In the genomic region with DNA sequence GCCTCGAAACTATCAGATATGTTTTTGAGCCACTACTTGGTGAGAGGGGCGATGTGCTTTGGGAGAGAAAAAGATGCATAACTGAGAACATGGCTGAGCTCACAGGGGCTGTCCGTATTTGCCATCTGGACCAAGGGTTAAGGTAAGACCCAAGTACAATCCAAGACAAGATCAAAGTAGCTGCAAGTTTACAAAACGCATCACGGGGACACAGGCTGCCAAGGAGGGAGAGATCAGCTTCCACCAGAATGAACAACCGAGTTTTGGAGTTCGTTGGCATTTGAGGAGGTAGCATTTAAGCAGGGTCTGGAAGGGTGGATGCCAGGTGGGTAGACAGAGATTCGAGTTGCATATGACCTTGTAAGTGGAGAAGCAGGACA, we compare ENCODE assay signal across 8 cellular contexts. TPM values are rescaled to one million over a fixed set of nuclear protein-coding genes. Genes with fewer than 3 reads are reported as not detected.
DNase-seq lines count a peak whose midpoint lies in the region; ATAC-seq and TF ChIP-seq lines count a peak whose summit lies in the region.

No MANE protein-coding gene starts in this region.

- H3K9me3 ChIP-seq in right lobe of liver (no peaks in the 10 kb centered on the region), thyroid gland (no peaks in the 10 kb centered on the region)

- in situ Hi-C loops in astrocyte of the cerebellum (cut with HindIII; ENCODE audit: low sequenced_read_pairs) = no loop called here

- H3K36me3 ChIP-seq in right lobe of liver = no peaks in the 10 kb centered on the region
- H3K36me3 ChIP-seq in thyroid gland = no peaks in the 10 kb centered on the region

- no peak for ATAC-seq in right lobe of liver

- peak overlapping the region; percentile 90 for H3K4me3 ChIP-seq in astrocyte of the cerebellum (ENCODE audit: low read depth, low read length)
- peak overlapping the region; percentile 50 to 69 (median 63) for H3K4me3 ChIP-seq in right lobe of liver
- peak overlapping the region in 1 of 3 donors; percentile 94 for H3K4me3 ChIP-seq in thyroid gland (replicated peaks in 1 of 3)

- no peak for TF ChIP-seq CTCF in astrocyte of the cerebellum (IDR thresholded peaks at IDR 0.05; ENCODE audit: low read depth, low read length, missing control alignments)
- no peak for TF ChIP-seq CTCF in right lobe of liver (IDR thresholded peaks at IDR 0.05)
- no peak for TF ChIP-seq CTCF in thyroid gland (IDR thresholded peaks at IDR 0.05)

- H3K4me1 ChIP-seq in right lobe of liver (peaks cover 0 to 22% (median 8%) of the 10 kb centered on the region in 4 donors), thyroid gland (peaks cover 5 to 20% of the 10 kb centered on the region in 2 donors)

- 52% methylated on average over 8 of the region's 8 CpGs for WGBS in right lobe of liver (ENCODE audit: insufficient coverage, low coverage, low lambda C conversion rate, missing lambda C conversion rate)
- 58 to 60% methylated on average over 8 of the region's 8 CpGs for WGBS in thyroid gland, 2 donors

- H3K27ac ChIP-seq in right lobe of liver (peak overlapping the region; percentile 47 to 94 (median 92)), thyroid gland (peak overlapping the region; percentile 33 to 98 (median 89))

- no peak for TF ChIP-seq POLR2A in right lobe of liver (IDR thresholded peaks at IDR 0.05)
- no peak for TF ChIP-seq POLR2A in thyroid gland (IDR thresholded peaks at IDR 0.05)

- intact Hi-C loops in right lobe of liver (cut with DNase I) = loop anchor here (5.0 to 10.0 kb wide), 3 partner anchors 93 to 316 kb away; no protein-coding TSS in a partner anchor
- intact Hi-C loops in thyroid gland (cut with DNase I) = loop anchor here (5.0 to 10.0 kb wide), 4 partner anchors 98 to 336 kb away; partner anchors contain the start of gene NOL11

- no peaks in the 10 kb centered on the region for H3K27me3 ChIP-seq in right lobe of liver
- H3K27me3 ChIP-seq in thyroid gland = no peaks in the 10 kb centered on the region

- DNase-seq in activated CD8-positive, alpha-beta memory T cell treated with anti-CD3 and anti-CD28 coated beads for 24 hours = peak; percentile 73
- no peak for DNase-seq in activated CD8-positive, alpha-beta memory T cell treated with anti-CD3 and anti-CD28 coated beads, Interleukin-2, amount 50 U/mL, for 48 hours
- DNase-seq in astrocyte of the cerebellum (ENCODE audit: low read depth) (no peak), right lobe of liver (no peak), thyroid gland (no peak), NCI-H1436 (lab: John Stamatoyannopoulos, UW) (no peak), MV-4-11 (lab: John Stamatoyannopoulos, UW) (no peak)
- DNase-seq in activated CD4-positive, CD25-positive, alpha-beta regulatory T cell (lab: John Stamatoyannopoulos, UW) = no peak

RNA-seq across cellular contexts. Expression of gene PITPNC1, which starts 2.2 kb away (rescaled TPM):
- 10 to 100 TPM in 2 of 6 experiments, 1 to 10 TPM in 4; 4.7 to 13.0 (median 7.4) TPM for total RNA-seq in right lobe of liver
- total RNA-seq in thyroid gland = 10 to 100 TPM in 1 of 4 donors, 1 to 10 TPM in 3; 3.6 to 14.2 (median 7.3) TPM

RNA-seq across cellular contexts. Expression of gene PSMD12, which starts 12.9 kb away (rescaled TPM):
- total RNA-seq in right lobe of liver (10 to 100 TPM; 27.3 to 40.1 (median 31.1) TPM), thyroid gland (10 to 100 TPM; 19.1 to 30.9 (median 23.5) TPM)
